In genomic region chr3:155424041-155424605, GRCh38 we compare ENCODE assay signal across 25 cellular contexts.
DNase-seq lines count a peak whose midpoint lies in the region; ATAC-seq, FAIRE-seq and TF ChIP-seq lines count a peak whose summit lies in the region.
"Had no signal": no experiment of that assay in that cellular context is flagged by ENCODE, and none has a peak within 500 bp of the region (broad histone marks: within the 10 kb centered on the region; RNA-seq: fewer than 3 reads in every experiment).

No MANE protein-coding gene starts in this region.

- no peaks in the 10 kb centered on the region for H3K27me3 ChIP-seq in heart left ventricle
- H3K27me3 ChIP-seq: gastroesophageal sphincter had no signal

- H3K4me3 ChIP-seq in NB4 (ENCODE audit: low read depth, low read length) (peak overlapping the region; percentile 19), SK-N-MC (peak overlapping the region; percentile 13; the same call in 1 of the 2 replicates), heart left ventricle (no peak overlapping the region)
- H3K4me3 ChIP-seq: A549, gastroesophageal sphincter, lower lobe of right lung, mucosa of descending colon, thoracic aorta had no signal

- H3K4me1 ChIP-seq in heart left ventricle = peaks cover 0 to 9% (median 0%) of the 10 kb centered on the region in 12 donors
- H3K4me1 ChIP-seq: A549, gastroesophageal sphincter, lower lobe of right lung had no signal

- H3K27ac ChIP-seq in SK-N-MC (no peak overlapping the region), heart left ventricle (no peak overlapping the region)
- H3K27ac ChIP-seq: A549, gastroesophageal sphincter, KMS-11, lower lobe of right lung, thoracic aorta had no signal

- FAIRE-seq in GM12891 (lab: Jason Lieb, UNC) = no peak
- FAIRE-seq: A549, GM19239, kidney had no signal

- in situ Hi-C loops in Caki2 (cut with HindIII; ENCODE audit: low pct_unique_long_range_greater_than_20kb, low sequenced_read_pairs) = no loop called here

- H3K9ac ChIP-seq in SK-N-MC (ENCODE audit: insufficient read length) = no peak overlapping the region
- H3K9ac ChIP-seq: KMS-11 had no signal

- H3K9me3 ChIP-seq in SK-N-MC (ENCODE audit: low read depth, low read length) (no peaks in the 10 kb centered on the region; the same call in 1 of the 2 replicates), heart left ventricle (peaks cover 0 to 35% (median 12%) of the 10 kb centered on the region in 12 donors)
- H3K9me3 ChIP-seq: thoracic aorta had no signal

- TF ChIP-seq POLR2A in NB4 (IDR thresholded peaks at IDR 0.05; ENCODE audit: extremely low read depth, insufficient read length) = no peak
- no peak for TF ChIP-seq POLR2A in GM12891 (IDR thresholded peaks at IDR 0.05; ENCODE audit: low read depth, low read length)
- no peak for TF ChIP-seq POLR2A in heart left ventricle (IDR thresholded peaks at IDR 0.05)

- 20 to 52% (median 35%) methylated on average over 2 of the region's 2 CpGs for WGBS in heart left ventricle, 4 donors

- H3K36me3 ChIP-seq in SK-N-MC (ENCODE audit: insufficient read depth, low read length) (no peaks in the 10 kb centered on the region), heart left ventricle (no peaks in the 10 kb centered on the region)
- H3K36me3 ChIP-seq: gastroesophageal sphincter, lower lobe of right lung, thoracic aorta had no signal

- intact Hi-C loops in heart left ventricle (cut with DNase I) = no loop called here

- TF ChIP-seq CTCF in NB4 (IDR thresholded peaks at IDR 0.05; ENCODE audit: low read depth, low read length) = no peak
- TF ChIP-seq CTCF in heart left ventricle (IDR thresholded peaks at IDR 0.05) = no peak

- DNase-seq in Caki2 (ENCODE audit: low read depth) = peak; percentile 12
- peak; percentile 37 for DNase-seq in NB4 (ENCODE audit: low read depth)
- no peak for DNase-seq in SK-N-MC (ENCODE audit: low read depth, low spot score)
- peak; percentile 28 for DNase-seq in iPS-NIHi11 (ENCODE audit: low spot score)
- DNase-seq in GM12891 (ENCODE audit: insufficient read length, low spot score) = no peak
- no peak for DNase-seq in DMS79 (lab: John Stamatoyannopoulos, UW)
- DNase-seq in heart left ventricle = no peak
- DNase-seq: activated CD4-positive, alpha-beta T cell treated with anti-CD3 and anti-CD28 coated beads for 4 hours; activated CD8-positive, alpha-beta memory T cell treated with anti-CD3 and anti-CD28 coated beads for 24 hours; activated effector memory CD4-positive, alpha-beta T cell treated with anti-CD3 and anti-CD28 coated beads, Interleukin-2, amount 50 U/mL, for 16 hours; activated naive CD8-positive, alpha-beta T cell treated with anti-CD3 and anti-CD28 coated beads for 36 hours; central memory CD4-positive, alpha-beta T cell; GF-D8; kidney; lower lobe of right lung; mucosa of descending colon; NCI-H1930; stimulated activated naive CD4-positive, alpha-beta T cell treated with Interleukin-2 at 50 U/mL for 16 hours had no signal

- ATAC-seq in GM19395 (IDR thresholded peaks at IDR 0.05; ENCODE audit: unreplicated experiment) = no peak
- no peak for ATAC-seq in heart left ventricle
- ATAC-seq: gastroesophageal sphincter; lower lobe of right lung; mucosa of descending colon; natural killer cell treated with Interleukin-12 subunit alpha and Interleukin-12 subunit beta and Interleukin-15 and Interleukin-18, amount 100 ng/mL, for 72 hours had no signal

TF ChIP-seq in GM12891, 5 proteins besides CTCF, POLR2A, EP300 and RAD21:
- TF ChIP-seq POLR2AphosphoS5 (IDR thresholded peaks at IDR 0.05; ENCODE audit: low read depth, low read length) = no peak
- no peak for TF ChIP-seq POU2F2 (IDR thresholded peaks at IDR 0.05; ENCODE audit: low read depth, low read length)
- no peak for TF ChIP-seq TAF1 (IDR thresholded peaks at IDR 0.05; ENCODE audit: low read depth, low read length)
- TF ChIP-seq SPI1 (IDR thresholded peaks at IDR 0.05; ENCODE audit: low read depth, low read length) = no peak
- TF ChIP-seq PAX5 (IDR thresholded peaks at IDR 0.05; ENCODE audit: insufficient read depth, low read length, severe bottlenecking) = no peak

Comparison
In these comparisons a context has a peak if more than half of its experiments do, and no peak if none do; other contexts are left out.
1. DNase-seq: peak in Caki2 (single experiment), NB4 (single experiment) and iPS-NIHi11 (single experiment); none in SK-N-MC (single experiment), GM12891 (single experiment), DMS79 (single experiment) and heart left ventricle (0 of 5).
2. H3K4me3 ChIP-seq: peak in NB4 (single experiment) and SK-N-MC (single experiment); none in heart left ventricle (0 of 12).